23 cellular contexts compared by ENCODE assay signal in genomic region chrY:15624928-15625327, GRCh38.
A peak's percentile ranks its signal among the peaks of the same experiment; 100 is the strongest.
DNase-seq lines count a peak whose midpoint lies in the region; ATAC-seq and TF ChIP-seq lines count a peak whose summit lies in the region.
"Had no signal": no experiment of that assay in that cellular context is flagged by ENCODE, and none has a peak within 500 bp of the region (broad histone marks: within the 10 kb centered on the region; RNA-seq: fewer than 3 reads in every experiment).

No MANE protein-coding gene starts in this region.

- H3K79me2 ChIP-seq in GM23248 (ENCODE audit: insufficient read depth), result no peaks in the 10 kb centered on the region

- H3K9ac ChIP-seq in GM23248, result no peak overlapping the region

- H2AFZ ChIP-seq in GM23248, result no peak overlapping the region
- H2AFZ ChIP-seq: PC-9 had no signal

- CTCF ChIA-PET in AG04449 (lab: Yijun Ruan, JAX), result interaction anchor here (0.8 to 1.3 kb wide), 4 partner anchors 247 to 1887 kb away, joined by 3 read pairs; no protein-coding TSS in a partner anchor

- H3K36me3 ChIP-seq in GM23248 (ENCODE audit: low read depth), result no peaks in the 10 kb centered on the region
- H3K36me3 ChIP-seq: SJCRH30 had no signal

- H3K9me2 ChIP-seq in GM23248 (ENCODE audit: insufficient read depth), result no peaks in the 10 kb centered on the region

- H3K27ac ChIP-seq in GM23248, result no peak overlapping the region
- H3K27ac ChIP-seq: A549, HL-60, PC-9, RWPE1, SJCRH30 had no signal

- H4K20me1 ChIP-seq in GM23248 (ENCODE audit: insufficient read depth), result no peaks in the 10 kb centered on the region

- H3F3A ChIP-seq in GM23248 (ENCODE audit: insufficient read depth), result no peaks in the 10 kb centered on the region

- H3K27me3 ChIP-seq in GM23248 (replicated peaks; ENCODE audit: insufficient read depth), result no peaks in the 10 kb centered on the region
- H3K27me3 ChIP-seq: SJCRH30 had no signal

- no peaks in the 10 kb centered on the region for H3K9me3 ChIP-seq in GM23248 (ENCODE audit: low read depth)
- H3K9me3 ChIP-seq: A549, SJCRH30 had no signal

- H3K4me3 ChIP-seq in AG04449 (ENCODE audit: low read depth, low read length) (no peak overlapping the region), GM23248 (no peak overlapping the region)
- H3K4me3 ChIP-seq: A549, PC-9, SJCRH30 had no signal

- peak; percentile 58 for ATAC-seq in left lobe of liver

- POLR2A ChIA-PET in AG04449 (lab: Yijun Ruan, JAX), result interaction anchor here (0.6 kb wide), 1 partner anchor 8 kb away, joined by 3 read pairs; no protein-coding TSS in a partner anchor

- peak; percentile 12 for TF ChIP-seq CTCF in AG04449 (IDR thresholded peaks at IDR 0.05; ENCODE audit: insufficient read depth, low read length, missing control alignments)

- no peak overlapping the region for H3K4me2 ChIP-seq in GM23248 (ENCODE audit: unreplicated experiment)
- H3K4me2 ChIP-seq: A549, PC-9 had no signal

- no peak for DNase-seq in AG04449 (ENCODE audit: low read depth, low spot score)
- peak; percentile 4 for DNase-seq in GM23248
- peak; percentile 29 for DNase-seq in cerebellar cortex (ENCODE audit: low spot score)
- DNase-seq in left lobe of liver (ENCODE audit: low spot score), result no peak
- DNase-seq in SIG-M5 treated with dmso at 0.1 percent for 504 hours (lab: John Stamatoyannopoulos, UW; ENCODE audit: unreplicated experiment), result no peak
- DNase-seq in HuH-7.5 (ENCODE audit: low spot score), result no peak
- no peak for DNase-seq in middle frontal gyrus (ENCODE audit: extremely low spot score, low spot score)
- DNase-seq: AML-193, COR-L47, DMS153, EL, H9, IMR-90, Karpas-422, NCI-H1417 treated with DMSO at 0.1 percent for 48 hours, NCI-H187 treated with DMSO at 0.1 percent for 48 hours, NCI-H345, NCI-H524 treated with DMSO at 0.1 percent for 48 hours, PC-9, SJCRH30 had no signal

- WGBS in GM23248 (ENCODE audit: low coverage in 1 of 2, low lambda C conversion rate in 2 of 2, missing lambda C conversion rate in 2 of 2), 2 experiments, result 2 to 19% methylated on average over 2 of the region's 2 CpGs

- in situ Hi-C loops in GM23248 (cut with MboI), result no loop called here

- H3K4me1 ChIP-seq in GM23248 (ENCODE audit: insufficient read depth), result no peaks in the 10 kb centered on the region
- H3K4me1 ChIP-seq: A549, SJCRH30 had no signal

Comparison
In these comparisons a context has a peak if more than half of its experiments do, and no peak if none do; other contexts are left out.
1. DNase-seq: peak in GM23248 (single experiment) and cerebellar cortex (single experiment); none in AG04449 (single experiment), left lobe of liver (single experiment), SIG-M5 treated with dmso at 0.1 percent for 504 hours (single experiment), HuH-7.5 (single experiment) and middle frontal gyrus (single experiment).